Comparison of ENCODE assay signal across 9 cellular contexts in the genomic region with DNA sequence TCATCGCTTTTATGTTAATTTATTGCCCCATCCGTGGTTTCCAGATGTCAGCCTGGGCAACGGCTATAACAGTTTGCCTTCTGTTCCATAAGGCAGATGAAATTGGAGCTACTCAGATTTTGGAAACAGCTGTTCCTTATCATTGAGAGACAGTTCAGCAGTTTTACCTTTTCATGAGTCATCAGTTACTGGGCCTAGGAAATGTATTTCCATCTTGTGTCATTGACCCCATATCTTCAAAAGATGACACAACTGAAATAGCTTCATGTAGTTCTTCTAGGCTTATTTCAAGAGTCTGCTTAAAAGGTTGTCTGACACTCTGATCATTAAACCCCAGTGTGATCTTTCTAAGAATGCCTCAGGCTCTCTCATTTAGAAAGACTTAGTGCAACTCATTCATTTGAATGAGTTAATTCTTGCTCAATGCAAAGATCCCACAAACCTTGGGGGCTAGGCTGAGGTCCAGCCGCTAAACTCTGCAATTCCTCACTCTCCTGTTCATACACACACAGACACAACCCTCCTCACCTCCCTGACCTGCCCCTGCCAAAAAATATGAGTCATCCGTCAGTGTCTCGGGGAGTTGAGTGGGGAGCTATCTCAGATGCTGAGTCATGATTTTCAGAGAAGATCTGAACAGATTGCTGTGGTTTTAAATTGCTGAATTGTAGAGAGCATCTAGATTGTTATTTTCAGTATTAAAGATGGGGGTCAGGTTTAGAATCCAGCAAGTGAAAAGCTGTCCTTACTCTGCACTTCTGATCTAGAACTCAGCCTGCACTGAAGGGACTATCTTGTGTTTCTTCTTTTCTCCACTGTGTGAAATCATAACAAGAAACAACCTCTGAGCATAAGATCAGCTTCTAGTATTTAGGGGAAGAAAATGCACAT.
DNase-seq lines count a peak whose midpoint lies in the region; ATAC-seq and TF ChIP-seq lines count a peak whose summit lies in the region.
"Had no signal": no experiment of that assay in that cellular context is flagged by ENCODE, and none has a peak within 500 bp of the region (broad histone marks: within the 10 kb centered on the region; RNA-seq: fewer than 3 reads in every experiment).

No MANE protein-coding gene starts in this region.

- H3K36me3 Mint-ChIP-seq in T-helper 2 cell treated with Interferon-gamma antibody and Interleukin-4, amounts not matched to agents 5 μg/mL and 100 μg/mL, for 36 hours (ENCODE audit: low read depth), result peaks cover 17% of the 10 kb centered on the region
- no peaks in the 10 kb centered on the region for H3K36me3 Mint-ChIP-seq in natural killer cell

- H3K4me2 ChIP-seq in OCI-LY7 (ENCODE audit: low read length), result no peak overlapping the region

- no peaks in the 10 kb centered on the region for H3K4me1 ChIP-seq in OCI-LY7 (ENCODE audit: insufficient read depth, low read length, poor library complexity, severe bottlenecking)

- no peak overlapping the region for H3K4me3 ChIP-seq in choroid plexus epithelial cell (ENCODE audit: low read depth, low read length)
- no peak overlapping the region for H3K4me3 ChIP-seq in OCI-LY7 (ENCODE audit: low read depth, low read length, poor library complexity, severe bottlenecking)

- CTCF ChIA-PET in OCI-LY7 (lab: Charles Lee; ENCODE audit: unreplicated experiment), result no interaction called here

- intact Hi-C loops in natural killer cell (cut with micrococcal nuclease), result loop anchor here (2.0 kb wide), 2 partner anchors 35 to 333 kb away; no protein-coding TSS in a partner anchor
- intact Hi-C loops in OCI-LY7 (cut with micrococcal nuclease; ENCODE audit: unreplicated experiment), result no loop called here

- peaks cover 32% of the 10 kb centered on the region for H3K4me1 Mint-ChIP-seq in T-helper 2 cell treated with Interferon-gamma antibody and Interleukin-4, amounts not matched to agents 5 μg/mL and 100 μg/mL, for 36 hours (ENCODE audit: low read depth)
- H3K4me1 Mint-ChIP-seq in natural killer cell, result peaks cover 34 to 43% of the 10 kb centered on the region in 2 donors

- H3K79me2 ChIP-seq in OCI-LY7 (ENCODE audit: insufficient read depth, low read depth, low read length), result no peaks in the 10 kb centered on the region

- no TSS peak for BruUV-seq in OCI-LY7 (replicated peaks; lab: Mats Ljungman, UMichigan)

- peak overlapping the region; percentile 3 for H3K4me3 Mint-ChIP-seq in T-helper 2 cell treated with Interferon-gamma antibody and Interleukin-4, amounts not matched to agents 5 μg/mL and 100 μg/mL, for 36 hours
- peak overlapping the region; percentile 33 for H3K4me3 Mint-ChIP-seq in natural killer cell
- H3K4me3 Mint-ChIP-seq: naive B cell had no signal

- peak; percentile 77 for ATAC-seq in GM18909 (IDR thresholded peaks at IDR 0.05; ENCODE audit: poor library complexity, unreplicated experiment)
- ATAC-seq in natural killer cell, result peak; percentile 82 to 89 (median 83)

- H3K27ac ChIP-seq in OCI-LY7 (ENCODE audit: low read depth, low read length, poor library complexity, severe bottlenecking), result no peak overlapping the region

- DNase-seq in AG20443 (ENCODE audit: low spot score), result peak; percentile 87
- DNase-seq in HS-5 (ENCODE audit: low read depth), result peak; percentile 89
- DNase-seq in T-helper 2 cell treated with Interferon-gamma antibody and Interleukin-4, amounts not matched to agents 5 μg/mL and 100 μg/mL, for 36 hours (ENCODE audit: low spot score), result peak; percentile 75
- DNase-seq in choroid plexus epithelial cell (ENCODE audit: low read depth), result peak; percentile 97
- DNase-seq in natural killer cell, result peak; percentile 31
- no peak for DNase-seq in OCI-LY7 (ENCODE audit: low spot score)
- DNase-seq in effector CD4-positive, alpha-beta T cell, result no peak
- DNase-seq: naive B cell had no signal

- H3K9me3 ChIP-seq in OCI-LY7 (ENCODE audit: low read length), result no peaks in the 10 kb centered on the region

- TF ChIP-seq CTCF in choroid plexus epithelial cell (conservative IDR thresholded peaks at IDR 0.05; ENCODE audit: low read depth, low read length) (no peak), natural killer cell (IDR thresholded peaks at IDR 0.05) (no peak), OCI-LY7 (conservative IDR thresholded peaks at IDR 0.05; ENCODE audit: low read length) (no peak)

- no peaks in the 10 kb centered on the region for H3K9me3 Mint-ChIP-seq in T-helper 2 cell treated with Interferon-gamma antibody and Interleukin-4, amounts not matched to agents 5 μg/mL and 100 μg/mL, for 36 hours
- H3K9me3 Mint-ChIP-seq in natural killer cell, result no peaks in the 10 kb centered on the region
- H3K9me3 Mint-ChIP-seq: naive B cell had no signal

- H4K20me1 ChIP-seq in OCI-LY7 (ENCODE audit: insufficient read depth, low read length), result no peaks in the 10 kb centered on the region

- peaks cover 17% of the 10 kb centered on the region; the same call in 1 of the 2 replicates for H3K36me3 ChIP-seq in OCI-LY7 (ENCODE audit: insufficient read depth, low read length)

- no peaks in the 10 kb centered on the region for H3K9me2 ChIP-seq in OCI-LY7 (ENCODE audit: insufficient read depth, low read length)

- POLR2A ChIA-PET in OCI-LY7 (lab: Charles Lee), result interaction anchor here (0.5 to 0.6 kb wide), 3 partner anchors 32 to 184 kb away, joined by 3 to 4 read pairs (median 4); no protein-coding TSS in a partner anchor

- no peak overlapping the region for H2AFZ ChIP-seq in OCI-LY7 (ENCODE audit: low read length)

- no peaks in the 10 kb centered on the region for H3K27me3 Mint-ChIP-seq in T-helper 2 cell treated with Interferon-gamma antibody and Interleukin-4, amounts not matched to agents 5 μg/mL and 100 μg/mL, for 36 hours (ENCODE audit: low read depth)
- H3K27me3 Mint-ChIP-seq in natural killer cell (ENCODE audit: low read depth in 2 of 2), result no peaks in the 10 kb centered on the region
- H3K27me3 Mint-ChIP-seq: naive B cell had no signal

- H3K27ac Mint-ChIP-seq in T-helper 2 cell treated with Interferon-gamma antibody and Interleukin-4, amounts not matched to agents 5 μg/mL and 100 μg/mL, for 36 hours, result peak overlapping the region; percentile 35
- peak overlapping the region; percentile 82 to 88 for H3K27ac Mint-ChIP-seq in natural killer cell

Comparison
In these comparisons a context has a peak if more than half of its experiments do, and no peak if none do; other contexts are left out.
1. DNase-seq: peak in AG20443 (single experiment), HS-5 (single experiment), T-helper 2 cell treated with Interferon-gamma antibody and Interleukin-4, amounts not matched to agents 5 μg/mL and 100 μg/mL, for 36 hours (single experiment), choroid plexus epithelial cell (single experiment) and natural killer cell (single experiment); none in OCI-LY7 (single experiment) and effector CD4-positive, alpha-beta T cell (single experiment).